Comparison of ENCODE assay signal across 1 cellular context in genomic region chr17:30517786-30518185, GRCh38.
TF ChIP-seq lines count a peak whose summit lies in the region.

No MANE protein-coding gene starts in this region.

TF ChIP-seq in IMR-90, 13 proteins besides CTCF, POLR2A, EP300 and RAD21:
- TF ChIP-seq RFX5 (IDR thresholded peaks at IDR 0.05; ENCODE audit: low read depth, low read length) (no peak), CEBPB (IDR thresholded peaks at IDR 0.05; ENCODE audit: low read depth, low read length) (peak; percentile 37)
